Comparison of ENCODE assay signal across 13 cellular contexts in the genomic region with DNA sequence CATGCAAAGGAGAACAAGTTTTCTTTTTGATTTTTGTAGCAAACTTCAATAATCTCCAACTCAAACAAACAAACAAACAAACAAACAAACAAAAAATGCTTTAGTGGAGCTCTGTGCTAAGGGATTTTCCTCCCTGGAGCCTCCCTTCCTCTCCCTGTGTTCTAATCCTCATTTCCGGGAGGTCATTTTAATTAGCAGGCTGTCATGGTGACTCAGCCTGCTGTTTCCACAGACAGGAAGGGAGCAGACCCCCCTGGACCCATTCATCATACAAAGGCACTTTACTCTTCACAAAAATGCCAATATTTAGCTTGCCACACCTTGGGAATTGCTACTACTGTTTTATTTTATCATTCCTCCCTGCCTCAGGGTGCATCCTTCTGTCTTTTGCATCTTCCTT.
"Had no signal": no experiment of that assay in that cellular context is flagged by ENCODE, and none has a peak within 500 bp of the region (broad histone marks: within the 10 kb centered on the region; RNA-seq: fewer than 3 reads in every experiment).

No MANE protein-coding gene starts in this region.

- H3K27ac ChIP-seq: ascending aorta, foreskin keratinocyte, parathyroid adenoma, VCaP had no signal

- H3K9ac ChIP-seq: parathyroid adenoma had no signal

- DNase-seq: activated CD4-positive, alpha-beta T cell treated with anti-CD3 and anti-CD28 coated beads for 36 hours; activated naive CD4-positive, alpha-beta T cell; activated naive CD8-positive, alpha-beta T cell treated with anti-CD3 and anti-CD28 coated beads, Interleukin-2, amount 50 U/mL, for 24 hours; foreskin keratinocyte; head of caudate nucleus; left ventricle myocardium superior; stimulated activated CD4-positive, alpha-beta T cell treated with anti-CD3 and anti-CD28 coated beads, Interleukin-15, amount 100 ng/mL, for 24 hours; stimulated activated CD4-positive, alpha-beta T cell treated with anti-CD3 and anti-CD28 coated beads, Interleukin-4, amount 100 ng/mL, for 4 hours; T-helper 9 cell had no signal

- H3K4me3 Mint-ChIP-seq: activated CD4-positive, alpha-beta T cell treated with anti-CD3 and anti-CD28 coated beads for 36 hours; activated naive CD8-positive, alpha-beta T cell treated with anti-CD3 and anti-CD28 coated beads, Interleukin-2, amount 50 U/mL, for 24 hours; activated T-helper 1 cell treated with anti-CD3 and anti-CD28 coated beads, Interleukin-12 subunit alpha, Interleukin-12 subunit beta, Interleukin-2, Interleukin-4 antibody, amounts not matched to agents 30 ng/mL and 10 ng/mL and 1 ng/mL, durations not matched to agents 14 hours and 24 hours and 36 hours had no signal

- H3K27ac Mint-ChIP-seq: activated CD4-positive, alpha-beta T cell treated with anti-CD3 and anti-CD28 coated beads for 36 hours; activated naive CD8-positive, alpha-beta T cell treated with anti-CD3 and anti-CD28 coated beads, Interleukin-2, amount 50 U/mL, for 24 hours; activated T-helper 1 cell treated with anti-CD3 and anti-CD28 coated beads, Interleukin-12 subunit alpha, Interleukin-12 subunit beta, Interleukin-2, Interleukin-4 antibody, amounts not matched to agents 30 ng/mL and 10 ng/mL and 1 ng/mL, durations not matched to agents 14 hours and 24 hours and 36 hours had no signal

- H2AFZ ChIP-seq: parathyroid adenoma had no signal

- H3K36me3 ChIP-seq: ascending aorta had no signal

- H3K9me3 Mint-ChIP-seq: activated naive CD8-positive, alpha-beta T cell treated with anti-CD3 and anti-CD28 coated beads, Interleukin-2, amount 50 U/mL, for 24 hours; activated T-helper 1 cell treated with anti-CD3 and anti-CD28 coated beads, Interleukin-12 subunit alpha, Interleukin-12 subunit beta, Interleukin-2, Interleukin-4 antibody, amounts not matched to agents 30 ng/mL and 10 ng/mL and 1 ng/mL, durations not matched to agents 14 hours and 24 hours and 36 hours had no signal

- H3K4me3 ChIP-seq: ascending aorta had no signal

- ATAC-seq: activated CD4-positive, alpha-beta T cell treated with anti-CD3 and anti-CD28 coated beads for 36 hours; activated naive CD8-positive, alpha-beta T cell treated with anti-CD3 and anti-CD28 coated beads, Interleukin-2, amount 50 U/mL, for 24 hours; foreskin keratinocyte; left ventricle myocardium superior had no signal

- H3K4me1 ChIP-seq: ascending aorta, foreskin keratinocyte, parathyroid adenoma had no signal

- H3K79me2 ChIP-seq: parathyroid adenoma had no signal

- H3K27me3 ChIP-seq: ascending aorta, foreskin keratinocyte had no signal

- H3K4me1 Mint-ChIP-seq: activated CD4-positive, alpha-beta T cell treated with anti-CD3 and anti-CD28 coated beads for 36 hours; activated naive CD8-positive, alpha-beta T cell treated with anti-CD3 and anti-CD28 coated beads, Interleukin-2, amount 50 U/mL, for 24 hours had no signal

- H3K9me3 ChIP-seq: ascending aorta had no signal
